Comparison of ENCODE assay signal across 1 cellular context in the genomic region with DNA sequence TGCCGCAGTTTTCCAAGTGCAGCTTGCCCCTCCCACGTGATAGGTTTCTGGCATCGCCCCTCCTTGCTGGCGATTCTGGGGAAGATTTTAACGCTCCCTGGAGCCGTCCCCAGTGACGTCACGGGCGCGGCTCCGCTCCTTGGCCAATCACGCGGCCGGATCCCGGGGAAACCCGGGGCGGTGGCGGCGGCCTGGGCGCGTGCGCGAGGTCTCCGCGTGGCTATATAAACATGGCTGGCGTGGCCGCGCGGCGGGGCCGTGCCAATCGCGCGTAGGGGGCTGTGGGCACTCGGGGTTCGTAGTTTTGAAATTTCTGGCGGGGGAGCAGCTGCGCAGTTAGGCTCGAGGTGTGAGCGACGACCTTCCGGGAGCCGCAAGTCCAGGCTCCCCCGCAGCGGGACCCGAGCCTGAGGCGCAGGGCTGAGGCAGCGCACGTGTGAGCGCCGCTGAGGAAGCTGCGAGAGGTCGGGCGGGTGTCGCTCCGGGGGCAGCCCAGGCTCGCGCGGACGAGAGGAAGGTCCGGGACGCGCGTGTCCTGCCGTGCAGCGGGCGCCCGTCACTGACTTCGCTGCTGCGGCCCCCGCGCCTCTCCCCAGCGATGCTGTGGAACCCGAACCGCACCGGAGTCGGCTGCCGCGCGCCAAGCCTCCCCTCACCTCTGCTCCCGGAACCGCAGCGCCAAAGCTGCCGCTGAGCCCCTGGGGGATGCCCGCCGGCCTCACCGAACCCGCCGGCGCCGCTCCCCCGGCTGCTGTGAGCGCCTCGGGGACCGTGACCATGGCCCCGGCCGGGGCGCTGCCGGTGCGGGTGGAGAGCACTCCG.
TF ChIP-seq lines count a peak whose summit lies in the region.

A gene with protein sequence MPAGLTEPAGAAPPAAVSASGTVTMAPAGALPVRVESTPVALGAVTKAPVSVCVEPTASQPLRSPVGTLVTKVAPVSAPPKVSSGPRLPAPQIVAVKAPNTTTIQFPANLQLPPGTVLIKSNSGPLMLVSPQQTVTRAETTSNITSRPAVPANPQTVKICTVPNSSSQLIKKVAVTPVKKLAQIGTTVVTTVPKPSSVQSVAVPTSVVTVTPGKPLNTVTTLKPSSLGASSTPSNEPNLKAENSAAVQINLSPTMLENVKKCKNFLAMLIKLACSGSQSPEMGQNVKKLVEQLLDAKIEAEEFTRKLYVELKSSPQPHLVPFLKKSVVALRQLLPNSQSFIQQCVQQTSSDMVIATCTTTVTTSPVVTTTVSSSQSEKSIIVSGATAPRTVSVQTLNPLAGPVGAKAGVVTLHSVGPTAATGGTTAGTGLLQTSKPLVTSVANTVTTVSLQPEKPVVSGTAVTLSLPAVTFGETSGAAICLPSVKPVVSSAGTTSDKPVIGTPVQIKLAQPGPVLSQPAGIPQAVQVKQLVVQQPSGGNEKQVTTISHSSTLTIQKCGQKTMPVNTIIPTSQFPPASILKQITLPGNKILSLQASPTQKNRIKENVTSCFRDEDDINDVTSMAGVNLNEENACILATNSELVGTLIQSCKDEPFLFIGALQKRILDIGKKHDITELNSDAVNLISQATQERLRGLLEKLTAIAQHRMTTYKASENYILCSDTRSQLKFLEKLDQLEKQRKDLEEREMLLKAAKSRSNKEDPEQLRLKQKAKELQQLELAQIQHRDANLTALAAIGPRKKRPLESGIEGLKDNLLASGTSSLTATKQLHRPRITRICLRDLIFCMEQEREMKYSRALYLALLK (plus strand): TSS at position 217 of the 822 bp plus-strand sequence. CDS start 489 bp downstream, at position 706.

TF ChIP-seq in A549, 52 proteins besides CTCF, POLR2A, EP300 and RAD21 (continued from another document):
- TF ChIP-seq, protein P1, sequence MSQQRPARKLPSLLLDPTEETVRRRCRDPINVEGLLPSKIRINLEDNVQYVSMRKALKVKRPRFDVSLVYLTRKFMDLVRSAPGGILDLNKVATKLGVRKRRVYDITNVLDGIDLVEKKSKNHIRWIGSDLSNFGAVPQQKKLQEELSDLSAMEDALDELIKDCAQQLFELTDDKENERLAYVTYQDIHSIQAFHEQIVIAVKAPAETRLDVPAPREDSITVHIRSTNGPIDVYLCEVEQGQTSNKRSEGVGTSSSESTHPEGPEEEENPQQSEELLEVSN (IDR thresholded peaks at IDR 0.05; ENCODE audit: borderline replicate concordance, low read depth) = peak; percentile 65
- TF ChIP-seq MAFK (IDR thresholded peaks at IDR 0.05; ENCODE audit: partially characterized antibody) (no peak), PHF8 (IDR thresholded peaks at IDR 0.05; ENCODE audit: borderline replicate concordance, low read depth) (peak; percentile 80), JUNB (IDR thresholded peaks at IDR 0.05) (no peak), EHMT2 (IDR thresholded peaks at IDR 0.05; ENCODE audit: low read depth) (no peak), HEYL (CRISPR knock-in tag; IDR thresholded peaks at IDR 0.05) (no peak), CBX8 (IDR thresholded peaks at IDR 0.05) (no peak), GATA3 (IDR thresholded peaks at IDR 0.05; ENCODE audit: borderline replicate concordance) (no peak), NR3C1 (IDR thresholded peaks at IDR 0.05) (no peak), CHD2 (IDR thresholded peaks at IDR 0.05; ENCODE audit: low read length, partially characterized antibody) (no peak), FOXS1 (CRISPR knock-in tag; IDR thresholded peaks at IDR 0.05) (no peak), FOSB (CRISPR knock-in tag; IDR thresholded peaks at IDR 0.05) (no peak), RNF2 (IDR thresholded peaks at IDR 0.05; ENCODE audit: borderline replicate concordance, low read depth) (peak; percentile 60; the same call in 1 of the 2 replicates), HOXB5 (CRISPR knock-in tag; IDR thresholded peaks at IDR 0.05) (0 out of 2 replicates have a peak, but pooled peaks have one; percentile 50), MAZ (IDR thresholded peaks at IDR 0.05; ENCODE audit: borderline replicate concordance, low read depth, low read length) (no peak), ESRRA (IDR thresholded peaks at IDR 0.05; ENCODE audit: borderline replicate concordance, low read length) (no peak), CHD4 (IDR thresholded peaks at IDR 0.05; ENCODE audit: borderline replicate concordance) (no peak), JUN (IDR thresholded peaks at IDR 0.05) (no peak; a peak in 1 of 5 replicates), HOXB13 (CRISPR knock-in tag; IDR thresholded peaks at IDR 0.05; ENCODE audit: low read depth) (no peak), ZNF302 (CRISPR knock-in tag; IDR thresholded peaks at IDR 0.05) (no peak), MYC (IDR thresholded peaks at IDR 0.05; ENCODE audit: borderline replicate concordance, low read length) (peak; percentile 92), CBX2 (IDR thresholded peaks at IDR 0.05; ENCODE audit: borderline replicate concordance, low read depth) (no peak), FOSL2 (IDR thresholded peaks at IDR 0.05) (no peak), FOSL2 (CRISPR knock-in tag; IDR thresholded peaks at IDR 0.05) (no peak), KDM5A (IDR thresholded peaks at IDR 0.05) (no peak), HDAC2 (IDR thresholded peaks at IDR 0.05) (no peak), ZFP36 (IDR thresholded peaks at IDR 0.05; ENCODE audit: borderline replicate concordance, partially characterized antibody) (no peak), ZSCAN20 (CRISPR knock-in tag; IDR thresholded peaks at IDR 0.05) (no peak), BHLHE40 (IDR thresholded peaks at IDR 0.05; ENCODE audit: low read depth, low read length) (0 out of 2 replicates have a peak, but pooled peaks have one; percentile 11)
- TF ChIP-seq, protein P2, sequence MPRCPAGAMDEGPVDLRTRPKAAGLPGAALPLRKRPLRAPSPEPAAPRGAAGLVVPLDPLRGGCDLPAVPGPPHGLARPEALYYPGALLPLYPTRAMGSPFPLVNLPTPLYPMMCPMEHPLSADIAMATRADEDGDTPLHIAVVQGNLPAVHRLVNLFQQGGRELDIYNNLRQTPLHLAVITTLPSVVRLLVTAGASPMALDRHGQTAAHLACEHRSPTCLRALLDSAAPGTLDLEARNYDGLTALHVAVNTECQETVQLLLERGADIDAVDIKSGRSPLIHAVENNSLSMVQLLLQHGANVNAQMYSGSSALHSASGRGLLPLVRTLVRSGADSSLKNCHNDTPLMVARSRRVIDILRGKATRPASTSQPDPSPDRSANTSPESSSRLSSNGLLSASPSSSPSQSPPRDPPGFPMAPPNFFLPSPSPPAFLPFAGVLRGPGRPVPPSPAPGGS (IDR thresholded peaks at IDR 0.05) = no peak; the same call in 2 of the 3 replicates
- TF ChIP-seq, protein P3, sequence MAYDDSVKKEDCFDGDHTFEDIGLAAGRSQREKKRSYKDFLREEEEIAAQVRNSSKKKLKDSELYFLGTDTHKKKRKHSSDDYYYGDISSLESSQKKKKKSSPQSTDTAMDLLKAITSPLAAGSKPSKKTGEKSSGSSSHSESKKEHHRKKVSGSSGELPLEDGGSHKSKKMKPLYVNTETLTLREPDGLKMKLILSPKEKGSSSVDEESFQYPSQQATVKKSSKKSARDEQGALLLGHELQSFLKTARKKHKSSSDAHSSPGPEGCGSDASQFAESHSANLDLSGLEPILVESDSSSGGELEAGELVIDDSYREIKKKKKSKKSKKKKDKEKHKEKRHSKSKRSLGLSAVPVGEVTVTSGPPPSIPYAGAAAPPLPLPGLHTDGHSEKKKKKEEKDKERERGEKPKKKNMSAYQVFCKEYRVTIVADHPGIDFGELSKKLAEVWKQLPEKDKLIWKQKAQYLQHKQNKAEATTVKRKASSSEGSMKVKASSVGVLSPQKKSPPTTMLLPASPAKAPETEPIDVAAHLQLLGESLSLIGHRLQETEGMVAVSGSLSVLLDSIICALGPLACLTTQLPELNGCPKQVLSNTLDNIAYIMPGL (CRISPR knock-in tag; IDR thresholded peaks at IDR 0.05; ENCODE audit: borderline replicate concordance) = no peak
- TF ChIP-seq, protein P4, sequence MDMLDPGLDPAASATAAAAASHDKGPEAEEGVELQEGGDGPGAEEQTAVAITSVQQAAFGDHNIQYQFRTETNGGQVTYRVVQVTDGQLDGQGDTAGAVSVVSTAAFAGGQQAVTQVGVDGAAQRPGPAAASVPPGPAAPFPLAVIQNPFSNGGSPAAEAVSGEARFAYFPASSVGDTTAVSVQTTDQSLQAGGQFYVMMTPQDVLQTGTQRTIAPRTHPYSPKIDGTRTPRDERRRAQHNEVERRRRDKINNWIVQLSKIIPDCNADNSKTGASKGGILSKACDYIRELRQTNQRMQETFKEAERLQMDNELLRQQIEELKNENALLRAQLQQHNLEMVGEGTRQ (IDR thresholded peaks at IDR 0.05) = peak; percentile 85
- TF ChIP-seq, protein P5, sequence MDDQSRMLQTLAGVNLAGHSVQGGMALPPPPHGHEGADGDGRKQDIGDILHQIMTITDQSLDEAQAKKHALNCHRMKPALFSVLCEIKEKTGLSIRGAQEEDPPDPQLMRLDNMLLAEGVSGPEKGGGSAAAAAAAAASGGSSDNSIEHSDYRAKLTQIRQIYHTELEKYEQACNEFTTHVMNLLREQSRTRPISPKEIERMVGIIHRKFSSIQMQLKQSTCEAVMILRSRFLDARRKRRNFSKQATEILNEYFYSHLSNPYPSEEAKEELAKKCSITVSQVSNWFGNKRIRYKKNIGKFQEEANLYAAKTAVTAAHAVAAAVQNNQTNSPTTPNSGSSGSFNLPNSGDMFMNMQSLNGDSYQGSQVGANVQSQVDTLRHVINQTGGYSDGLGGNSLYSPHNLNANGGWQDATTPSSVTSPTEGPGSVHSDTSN (IDR thresholded peaks at IDR 0.05) = no peak
- TF ChIP-seq, protein P6, sequence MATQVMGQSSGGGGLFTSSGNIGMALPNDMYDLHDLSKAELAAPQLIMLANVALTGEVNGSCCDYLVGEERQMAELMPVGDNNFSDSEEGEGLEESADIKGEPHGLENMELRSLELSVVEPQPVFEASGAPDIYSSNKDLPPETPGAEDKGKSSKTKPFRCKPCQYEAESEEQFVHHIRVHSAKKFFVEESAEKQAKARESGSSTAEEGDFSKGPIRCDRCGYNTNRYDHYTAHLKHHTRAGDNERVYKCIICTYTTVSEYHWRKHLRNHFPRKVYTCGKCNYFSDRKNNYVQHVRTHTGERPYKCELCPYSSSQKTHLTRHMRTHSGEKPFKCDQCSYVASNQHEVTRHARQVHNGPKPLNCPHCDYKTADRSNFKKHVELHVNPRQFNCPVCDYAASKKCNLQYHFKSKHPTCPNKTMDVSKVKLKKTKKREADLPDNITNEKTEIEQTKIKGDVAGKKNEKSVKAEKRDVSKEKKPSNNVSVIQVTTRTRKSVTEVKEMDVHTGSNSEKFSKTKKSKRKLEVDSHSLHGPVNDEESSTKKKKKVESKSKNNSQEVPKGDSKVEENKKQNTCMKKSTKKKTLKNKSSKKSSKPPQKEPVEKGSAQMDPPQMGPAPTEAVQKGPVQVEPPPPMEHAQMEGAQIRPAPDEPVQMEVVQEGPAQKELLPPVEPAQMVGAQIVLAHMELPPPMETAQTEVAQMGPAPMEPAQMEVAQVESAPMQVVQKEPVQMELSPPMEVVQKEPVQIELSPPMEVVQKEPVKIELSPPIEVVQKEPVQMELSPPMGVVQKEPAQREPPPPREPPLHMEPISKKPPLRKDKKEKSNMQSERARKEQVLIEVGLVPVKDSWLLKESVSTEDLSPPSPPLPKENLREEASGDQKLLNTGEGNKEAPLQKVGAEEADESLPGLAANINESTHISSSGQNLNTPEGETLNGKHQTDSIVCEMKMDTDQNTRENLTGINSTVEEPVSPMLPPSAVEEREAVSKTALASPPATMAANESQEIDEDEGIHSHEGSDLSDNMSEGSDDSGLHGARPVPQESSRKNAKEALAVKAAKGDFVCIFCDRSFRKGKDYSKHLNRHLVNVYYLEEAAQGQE (IDR thresholded peaks at IDR 0.05) = no peak
- TF ChIP-seq, protein P7, sequence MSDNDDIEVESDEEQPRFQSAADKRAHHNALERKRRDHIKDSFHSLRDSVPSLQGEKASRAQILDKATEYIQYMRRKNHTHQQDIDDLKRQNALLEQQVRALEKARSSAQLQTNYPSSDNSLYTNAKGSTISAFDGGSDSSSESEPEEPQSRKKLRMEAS (IDR thresholded peaks at IDR 0.05) = peak; percentile 97
TF ChIP-seq in A549: peak in this region for 11.
